Comparison of ENCODE assay signal across 8 cellular contexts in the genomic region with DNA sequence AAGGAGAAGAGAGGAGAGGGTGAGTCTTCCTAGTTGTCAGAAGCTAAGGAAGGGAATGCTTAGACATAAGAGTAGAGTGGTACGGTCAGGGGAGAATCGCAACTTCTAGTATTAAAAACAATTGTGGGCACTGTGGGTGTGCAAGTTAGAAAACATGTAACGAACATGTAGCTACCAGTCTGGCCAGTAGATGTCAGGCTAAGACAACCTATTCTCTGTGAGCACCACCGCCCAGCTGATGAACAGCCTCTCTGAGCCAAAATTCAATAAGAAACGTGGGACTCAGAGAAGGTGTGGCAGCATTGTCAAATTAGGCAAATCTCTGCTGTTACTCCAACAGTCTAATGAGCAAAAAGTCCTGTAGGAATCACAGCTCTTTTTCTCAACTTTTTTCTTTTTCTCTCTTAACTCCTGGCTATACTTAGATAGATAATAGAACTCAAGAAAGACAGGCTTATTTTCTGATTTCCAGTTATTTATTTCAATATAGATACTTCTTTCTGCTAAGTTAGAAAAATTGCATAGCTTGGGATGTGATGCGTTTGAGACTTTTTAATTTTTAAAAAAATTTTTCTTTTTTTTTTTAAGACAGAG.
DNase-seq lines count a peak whose midpoint lies in the region; ATAC-seq and TF ChIP-seq lines count a peak whose summit lies in the region.

No MANE protein-coding gene starts in this region.

- DNase-seq in ELR (ENCODE audit: low read depth), result peak; percentile 85
- peak; percentile 60 for DNase-seq in HFF-Myc (ENCODE audit: extremely low read depth, low read depth)
- peak; percentile 29 to 50 for DNase-seq in NCI-H187 (lab: John Stamatoyannopoulos, UW)
- peak; percentile 40 for DNase-seq in T1000 (lab: John Stamatoyannopoulos, UW)
- DNase-seq in astrocyte of the hippocampus (ENCODE audit: low read depth, low spot score), result peak; percentile 87
- peak; percentile 46 to 87 for DNase-seq in hippocampal formation (lab: John Stamatoyannopoulos, UW)
- peak; percentile 65 for DNase-seq in smooth muscle cell of the brain vasculature (ENCODE audit: low read depth, low spot score)

- H3K4me3 ChIP-seq in HFF-Myc (replicated peaks; ENCODE audit: low read depth, low read length), result no peak overlapping the region

- no peak for ATAC-seq in GM19397 (IDR thresholded peaks at IDR 0.05; ENCODE audit: unreplicated experiment)

- TF ChIP-seq CTCF in HFF-Myc (IDR thresholded peaks at IDR 0.05; ENCODE audit: low read depth, low read length, missing control alignments), result peak; percentile 72
